8 cellular contexts compared by ENCODE assay signal in genomic region chr6:143513410-143513809, GRCh38. TPM values are rescaled to one million over a fixed set of nuclear protein-coding genes. Genes with fewer than 3 reads are reported as not detected.
DNase-seq lines count a peak whose midpoint lies in the region; ATAC-seq, FAIRE-seq and TF ChIP-seq lines count a peak whose summit lies in the region.

No MANE protein-coding gene starts in this region.

- no peaks in the 10 kb centered on the region for H3F3A ChIP-seq in MM.1S (ENCODE audit: insufficient read depth, low read length)

- H3K4me1 Mint-ChIP-seq in activated CD4-positive, alpha-beta T cell treated with anti-CD3 and anti-CD28 coated beads for 36 hours, result peaks cover 28% of the 10 kb centered on the region
- peaks cover 20% of the 10 kb centered on the region for H3K4me1 Mint-ChIP-seq in type B pancreatic cell (ENCODE audit: unreplicated experiment)

- no peak overlapping the region for H3K27ac ChIP-seq in MM.1S (ENCODE audit: low read length)

- no peak for FAIRE-seq in RCC 7860 (lab: Jason Lieb, UNC)

- H4K20me1 ChIP-seq in MM.1S (ENCODE audit: insufficient read depth, low read length), result no peaks in the 10 kb centered on the region

- no peaks in the 10 kb centered on the region for H3K9me3 Mint-ChIP-seq in activated CD4-positive, alpha-beta T cell treated with anti-CD3 and anti-CD28 coated beads for 36 hours (ENCODE audit: low read depth)
- H3K9me3 Mint-ChIP-seq in type B pancreatic cell, result peaks cover 5% of the 10 kb centered on the region

- H3K79me2 ChIP-seq in MM.1S (ENCODE audit: low read length), result peaks cover 4% of the 10 kb centered on the region; the same call in 1 of the 2 replicates

- H3K9me2 ChIP-seq in MM.1S (replicated peaks; ENCODE audit: insufficient read depth, low read length), result no peaks in the 10 kb centered on the region

- H2AFZ ChIP-seq in MM.1S (ENCODE audit: low read length), result no peak overlapping the region

- no peak overlapping the region for H3K9ac ChIP-seq in MM.1S (ENCODE audit: low read length)

- peak overlapping the region; percentile 19 for H3K4me3 Mint-ChIP-seq in activated CD4-positive, alpha-beta T cell treated with anti-CD3 and anti-CD28 coated beads for 36 hours
- peak overlapping the region; percentile 73 for H3K4me3 Mint-ChIP-seq in type B pancreatic cell

- TF ChIP-seq CTCF in MM.1S (IDR thresholded peaks at IDR 0.05; ENCODE audit: low read length) (peak; percentile 44), fibroblast of the aortic adventitia (IDR thresholded peaks at IDR 0.05; ENCODE audit: insufficient read depth, low read length) (peak; percentile 27), type B pancreatic cell (conservative IDR thresholded peaks at IDR 0.05) (peak; percentile 45)

- H3K9me3 ChIP-seq in MM.1S (replicated peaks; ENCODE audit: insufficient read depth, low read length), result no peaks in the 10 kb centered on the region

- POLR2A ChIA-PET in activated CD4-positive, alpha-beta T cell treated with anti-CD3 and anti-CD28 coated beads for 36 hours (lab: Charles Lee), result interaction anchor here (1.1 kb wide), 1 partner anchor 63 kb away, joined by 3 read pairs; the partner anchor contains the start of genes ADAT2 and PEX3

- no peak overlapping the region for H3K4me2 ChIP-seq in MM.1S (ENCODE audit: low read depth, low read length)

- H3K4me1 ChIP-seq in MM.1S (ENCODE audit: low read length), result peaks cover 5% of the 10 kb centered on the region; the same call in 1 of the 2 replicates

- intact Hi-C loops in activated CD4-positive, alpha-beta T cell treated with anti-CD3 and anti-CD28 coated beads for 36 hours (cut with DNase I, micrococcal nuclease), result loop anchor here in 1 of 2 experiments (2.0 to 5.0 kb wide), 3 partner anchors 61 to 499 kb away; no protein-coding TSS in a partner anchor

- ATAC-seq in activated CD4-positive, alpha-beta T cell treated with anti-CD3 and anti-CD28 coated beads for 36 hours, result no peak

- peaks cover 10% of the 10 kb centered on the region for H3K36me3 Mint-ChIP-seq in activated CD4-positive, alpha-beta T cell treated with anti-CD3 and anti-CD28 coated beads for 36 hours (ENCODE audit: low read depth)
- peaks cover 4% of the 10 kb centered on the region for H3K36me3 Mint-ChIP-seq in type B pancreatic cell

- no peaks in the 10 kb centered on the region for H3K27me3 Mint-ChIP-seq in activated CD4-positive, alpha-beta T cell treated with anti-CD3 and anti-CD28 coated beads for 36 hours
- peaks cover 5% of the 10 kb centered on the region for H3K27me3 Mint-ChIP-seq in type B pancreatic cell

- no peaks in the 10 kb centered on the region for H3K27me3 ChIP-seq in MM.1S (replicated peaks; ENCODE audit: insufficient read depth, low read length)

- CTCF ChIA-PET in activated CD4-positive, alpha-beta T cell treated with anti-CD3 and anti-CD28 coated beads for 36 hours (lab: Charles Lee), result interaction anchor here (0.6 to 3.4 kb wide), 8 partner anchors 13 to 910 kb away, joined by 3 to 16 read pairs (median 3); no protein-coding TSS in a partner anchor

- DNase-seq in activated naive CD4-positive, alpha-beta T cell treated with Interleukin-2 at 50 U/mL for 16 hours, result peak; percentile 55
- DNase-seq in activated naive CD4-positive, alpha-beta T cell (lab: John Stamatoyannopoulos, UW), result no peak
- DNase-seq in MM.1S, result no peak
- DNase-seq in activated CD4-positive, alpha-beta T cell treated with anti-CD3 and anti-CD28 coated beads for 36 hours, result peak; percentile 71
- DNase-seq in fibroblast of the aortic adventitia (ENCODE audit: low read depth), result no peak
- no peak for DNase-seq in type B pancreatic cell (ENCODE audit: extremely low spot score, unreplicated experiment)
- DNase-seq in RCC 7860 (ENCODE audit: low spot score), result no peak
- no peak for DNase-seq in retina

- no peaks in the 10 kb centered on the region for H3K36me3 ChIP-seq in MM.1S (replicated peaks; ENCODE audit: insufficient read depth, low read length)

- peak overlapping the region; percentile 4 for H3K27ac Mint-ChIP-seq in activated CD4-positive, alpha-beta T cell treated with anti-CD3 and anti-CD28 coated beads for 36 hours
- H3K27ac Mint-ChIP-seq in type B pancreatic cell, result peak overlapping the region; percentile 79

- H3K4me3 ChIP-seq in MM.1S (ENCODE audit: low read length), result no peak overlapping the region
- no peak overlapping the region for H3K4me3 ChIP-seq in fibroblast of the aortic adventitia (ENCODE audit: low read depth, low read length)

RNA-seq across cellular contexts. Expression of gene FUCA2, which starts 1.9 kb away (rescaled TPM):
- total RNA-seq in activated CD4-positive, alpha-beta T cell treated with anti-CD3 and anti-CD28 coated beads for 36 hours, result 1 to 10 TPM; 6.7 to 7.8 TPM
- total RNA-seq in fibroblast of the aortic adventitia (ENCODE audit: low replicate concordance) (72.5 and 74.4 TPM in 2 replicates), type B pancreatic cell (ENCODE audit: low replicate concordance) (48.0 and 71.9 TPM in 2 replicates)

Comparison
In these comparisons a context has a peak if more than half of its experiments do, and no peak if none do; other contexts are left out.
1. DNase-seq: peak in activated naive CD4-positive, alpha-beta T cell treated with Interleukin-2 at 50 U/mL for 16 hours (single experiment) and activated CD4-positive, alpha-beta T cell treated with anti-CD3 and anti-CD28 coated beads for 36 hours (single experiment); none in activated naive CD4-positive, alpha-beta T cell (0 of 4), MM.1S (single experiment), fibroblast of the aortic adventitia (single experiment), type B pancreatic cell (single experiment), RCC 7860 (single experiment) and retina (single experiment).
2. Peak in every context shown above with its lines, with median percentiles within 50 percentile points of each other: CTCF ChIP-seq.